In the genomic region with DNA sequence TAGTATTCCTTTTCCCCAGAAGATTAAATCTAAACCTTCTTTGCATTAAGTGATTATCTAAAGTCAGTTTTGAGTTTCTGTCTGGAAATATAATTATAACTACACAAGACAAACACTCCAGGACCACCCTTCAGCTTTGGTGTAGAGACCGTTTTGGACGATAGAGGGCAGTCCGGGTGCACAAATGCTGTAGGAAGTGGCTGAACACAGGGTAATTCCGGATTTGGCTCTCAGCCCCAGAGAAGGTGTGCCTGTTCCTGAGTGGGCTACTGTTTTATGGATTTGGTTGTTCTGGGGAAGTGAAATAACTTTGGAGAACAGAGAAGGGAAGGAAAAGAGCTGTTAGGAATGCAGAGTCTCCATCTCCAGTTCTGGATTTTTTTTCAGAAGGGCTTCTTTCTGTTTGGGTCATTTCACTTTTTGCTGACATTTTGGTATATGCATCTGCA, we compare ENCODE assay signal across 8 cellular contexts. TPM values are rescaled to one million over a fixed set of nuclear protein-coding genes. Genes with fewer than 3 reads are reported as not detected.
DNase-seq lines count a peak whose midpoint lies in the region; ATAC-seq, FAIRE-seq and TF ChIP-seq lines count a peak whose summit lies in the region.

No MANE protein-coding gene starts in this region.

- intact Hi-C loops in CD4-positive, alpha-beta T cell (cut with DNase I, micrococcal nuclease): loop anchor here in 1 of 2 experiments (1.0 kb wide), 1 partner anchor 428 kb away; no protein-coding TSS in a partner anchor

- H4K8ac ChIP-seq in H1 (ENCODE audit: extremely low read depth, insufficient read depth, low read length): no peak overlapping the region

- H3K4me2 ChIP-seq in H1 (ENCODE audit: insufficient read depth in 1 of 2, low read depth in 2 of 2, low read length in 2 of 2): no peak overlapping the region

- CTCF ChIA-PET in CD4-positive, alpha-beta T cell (lab: Charles Lee): interaction anchor here (0.6 to 1.6 kb wide), 10 partner anchors 10 to 45 kb away, joined by 3 to 14 read pairs (median 3); partner anchors contain the start of gene EXT2
- CTCF ChIA-PET in H1 (lab: Charles Lee; ENCODE audit: partially characterized antibody): interaction anchor here (0.6 to 2.2 kb wide), 22 partner anchors 9 to 429 kb away, joined by 3 to 14 read pairs (median 3); no protein-coding TSS in a partner anchor

- H4K5ac ChIP-seq in H1 (ENCODE audit: insufficient read length, low read depth, low read length): no peak overlapping the region

- no peak overlapping the region for H3K4me3 Mint-ChIP-seq in CD4-positive, alpha-beta T cell
- H3K4me3 Mint-ChIP-seq in natural killer cell treated with Interleukin-12 subunit alpha and Interleukin-12 subunit beta and Interleukin-15 and Interleukin-18, amount 100 ng/mL, for 72 hours: no peak overlapping the region

- H2AK5ac ChIP-seq in H1 (ENCODE audit: low read depth, low read length): no peak overlapping the region

- H3K18ac ChIP-seq in H1 (ENCODE audit: extremely low read depth, low read length): no peak overlapping the region

- WGBS in H1 (ENCODE audit: extremely low coverage in 1 of 2, insufficient coverage in 1 of 2, insufficient read length in 1 of 2, insufficient replicate concordance in 2 of 2, low coverage in 1 of 2, low lambda C conversion rate in 2 of 2, missing lambda C conversion rate in 1 of 2), 2 experiments: 17% methylated on average over 4 of the region's 4 CpGs; no CpG with 5 or more reads in 1 of the 2 experiments

- FAIRE-seq in H1 (lab: Jason Lieb, UNC): peak; percentile 68

- no peak overlapping the region for H2BK120ac ChIP-seq in H1 (replicated peaks; ENCODE audit: low read depth, low read length)

- no peaks in the 10 kb centered on the region for H3K27me3 ChIP-seq in CD4-positive, alpha-beta T cell (ENCODE audit: control insufficient read depth, insufficient read depth, low read length)
- H3K27me3 ChIP-seq in H1 (replicated peaks in 1 of 4; ENCODE audit: control insufficient read depth in 3 of 4, extremely low read depth in 1 of 4, insufficient read depth in 3 of 4, low read length in 3 of 4) (peaks cover 0 to 1% (median 0%) of the 10 kb centered on the region in 4 experiments; a peak in 1 of 7 replicates), thoracic aorta (replicated peaks; ENCODE audit: insufficient read depth) (no peaks in the 10 kb centered on the region)

- peak; percentile 71 for TF ChIP-seq CTCF in CD4-positive, alpha-beta T cell (IDR thresholded peaks at IDR 0.05)
- TF ChIP-seq CTCF in H1 (IDR thresholded peaks at IDR 0.05; ENCODE audit: control extremely low read depth in 1 of 3, insufficient read depth in 1 of 3, low read depth in 1 of 3, low read length in 3 of 3): peak; percentile 75 to 81 (median 78)
- peak; percentile 66 for TF ChIP-seq CTCF in thoracic aorta (IDR thresholded peaks at IDR 0.05)

- peaks cover 86% of the 10 kb centered on the region for H3K36me3 Mint-ChIP-seq in CD4-positive, alpha-beta T cell (ENCODE audit: low read depth)
- peaks cover 9% of the 10 kb centered on the region for H3K36me3 Mint-ChIP-seq in natural killer cell treated with Interleukin-12 subunit alpha and Interleukin-12 subunit beta and Interleukin-15 and Interleukin-18, amount 100 ng/mL, for 72 hours

- TF ChIP-seq POLR2A in H1 (IDR thresholded peaks at IDR 0.05; ENCODE audit: control extremely low read depth in 1 of 2, low read depth in 2 of 2, low read length in 2 of 2): no peak

- no peak overlapping the region for H2BK5ac ChIP-seq in H1 (ENCODE audit: low read depth, low read length)

- no peaks in the 10 kb centered on the region; the same call in 1 of the 2 replicates for H3K79me1 ChIP-seq in H1 (ENCODE audit: low read depth, low read length)

- H3K36me3 ChIP-seq in H1 (ENCODE audit: control insufficient read depth in 2 of 4, insufficient read depth in 4 of 4, low read length in 3 of 4) (peaks cover 0 to 11% (median 2%) of the 10 kb centered on the region in 4 experiments; a peak in 4 of 8 replicates), thoracic aorta (peaks cover 14% of the 10 kb centered on the region)

- peak; percentile 82 to 85 for TF ChIP-seq RAD21 in H1 (IDR thresholded peaks at IDR 0.05 in 1 of 2, conservative IDR thresholded peaks at IDR 0.05 in 1 of 2; ENCODE audit: low read depth in 2 of 2, low read length in 2 of 2)

- H3K9me3 ChIP-seq in CD4-positive, alpha-beta T cell (ENCODE audit: control insufficient read depth, low read length): no peaks in the 10 kb centered on the region
- H3K9me3 ChIP-seq in H1 (ENCODE audit: insufficient read depth in 2 of 2, low read depth in 1 of 2, low read length in 1 of 2) (no peaks in the 10 kb centered on the region), thoracic aorta (no peaks in the 10 kb centered on the region)

- H3K4me1 ChIP-seq in H1 (replicated peaks in 1 of 4; ENCODE audit: control insufficient read depth in 3 of 4, insufficient read depth in 4 of 4, low read length in 3 of 4) (peaks cover 0 to 2% (median 0%) of the 10 kb centered on the region in 4 experiments; a peak in 1 of 7 replicates), thoracic aorta (ENCODE audit: control insufficient read depth in 1 of 2, low read depth in 2 of 2) (peaks cover 0 to 7% of the 10 kb centered on the region in 2 donors)

- H3K4me3 ChIP-seq in H1 (ENCODE audit: extremely low read depth in 1 of 4, insufficient read depth in 2 of 4, low read depth in 3 of 4, low read length in 4 of 4) (no peak overlapping the region), thoracic aorta (no peak overlapping the region)

- no peaks in the 10 kb centered on the region for H3K9me3 Mint-ChIP-seq in CD4-positive, alpha-beta T cell
- no peaks in the 10 kb centered on the region for H3K9me3 Mint-ChIP-seq in natural killer cell treated with Interleukin-12 subunit alpha and Interleukin-12 subunit beta and Interleukin-15 and Interleukin-18, amount 100 ng/mL, for 72 hours

- H3K56ac ChIP-seq in H1 (replicated peaks; ENCODE audit: insufficient read length, low read depth, low read length): no peak overlapping the region

- H3K4me1 Mint-ChIP-seq in CD4-positive, alpha-beta T cell (ENCODE audit: low read depth): peaks cover 9% of the 10 kb centered on the region
- H3K4me1 Mint-ChIP-seq in natural killer cell treated with Interleukin-12 subunit alpha and Interleukin-12 subunit beta and Interleukin-15 and Interleukin-18, amount 100 ng/mL, for 72 hours (ENCODE audit: low read depth in 2 of 2): peaks cover 6 to 17% of the 10 kb centered on the region in 2 donors

- H3K9ac ChIP-seq in H1 (replicated peaks in 1 of 4; ENCODE audit: extremely low read depth in 1 of 4, low read depth in 3 of 4, low read length in 3 of 4): no peak overlapping the region

- POLR2A ChIA-PET in CD4-positive, alpha-beta T cell (lab: Charles Lee): no interaction called here
- POLR2A ChIA-PET in H1 (lab: Charles Lee; ENCODE audit: partially characterized antibody): no interaction called here

- H3K23me2 ChIP-seq in H1 (ENCODE audit: low read depth, low read length): no peaks in the 10 kb centered on the region

- peaks cover 0 to 4% of the 10 kb centered on the region in 2 experiments for H4K20me1 ChIP-seq in H1 (replicated peaks in 1 of 2; ENCODE audit: control insufficient read depth in 1 of 2, insufficient read depth in 2 of 2, low read length in 2 of 2)

- no peak overlapping the region for H2BK20ac ChIP-seq in H1 (ENCODE audit: low read length)

- no peak for TF ChIP-seq EP300 in H1 (IDR thresholded peaks at IDR 0.05; ENCODE audit: borderline replicate concordance in 1 of 2, low read depth in 2 of 2, low read length in 2 of 2)

- DNase-seq in CD4-positive, alpha-beta T cell: peak; percentile 9 to 45 (median 33)
- peak; percentile 27 for DNase-seq in NCI-H446 treated with DMSO at 0.1 percent for 48 hours (lab: John Stamatoyannopoulos, UW)
- peak; percentile 58 to 68 for DNase-seq in activated CD4-positive, alpha-beta T cell treated with anti-CD3 and anti-CD28 coated beads, Interleukin-2, amount 50 U/mL, for 48 hours
- peak in 1 of 2 experiments; percentile 71 for DNase-seq in H1 (ENCODE audit: low read depth in 1 of 2, low spot score in 2 of 2)
- DNase-seq in natural killer cell treated with Interleukin-12 subunit alpha and Interleukin-12 subunit beta and Interleukin-15 and Interleukin-18, amount 100 ng/mL, for 72 hours (ENCODE audit: low spot score): peak; percentile 75
- DNase-seq in thoracic aorta (ENCODE audit: low spot score): no peak

- no peak overlapping the region for H2BK15ac ChIP-seq in H1 (ENCODE audit: low read length)

- no peaks in the 10 kb centered on the region for H3K27me3 Mint-ChIP-seq in CD4-positive, alpha-beta T cell
- no peaks in the 10 kb centered on the region for H3K27me3 Mint-ChIP-seq in natural killer cell treated with Interleukin-12 subunit alpha and Interleukin-12 subunit beta and Interleukin-15 and Interleukin-18, amount 100 ng/mL, for 72 hours

- H2AFZ ChIP-seq in H1 (ENCODE audit: low read length): no peak overlapping the region

- no peak overlapping the region for H3K27ac Mint-ChIP-seq in CD4-positive, alpha-beta T cell
- H3K27ac Mint-ChIP-seq in natural killer cell treated with Interleukin-12 subunit alpha and Interleukin-12 subunit beta and Interleukin-15 and Interleukin-18, amount 100 ng/mL, for 72 hours: peak overlapping the region in 1 of 2 donors; percentile 32

- H3K14ac ChIP-seq in H1 (ENCODE audit: insufficient read length): no peak overlapping the region

- no peak overlapping the region for H2BK12ac ChIP-seq in H1 (ENCODE audit: low read depth, low read length)

- H3K4ac ChIP-seq in H1 (replicated peaks; ENCODE audit: insufficient read length, low read depth, low read length): no peak overlapping the region

- H4K91ac ChIP-seq in H1 (replicated peaks; ENCODE audit: insufficient read length, low read length): no peak overlapping the region

- H3K79me2 ChIP-seq in H1 (ENCODE audit: control insufficient read depth in 1 of 2, insufficient read depth in 2 of 2, low read length in 2 of 2): no peaks in the 10 kb centered on the region

- peak; percentile 91 for ATAC-seq in CD4-positive, alpha-beta T cell (ENCODE audit: poor library complexity)
- peak; percentile 86 for ATAC-seq in GM19043 (IDR thresholded peaks at IDR 0.05; ENCODE audit: low read depth, unreplicated experiment)
- peak; percentile 96 for ATAC-seq in HG03159 (IDR thresholded peaks at IDR 0.05; ENCODE audit: unreplicated experiment)
- ATAC-seq in natural killer cell treated with Interleukin-12 subunit alpha and Interleukin-12 subunit beta and Interleukin-15 and Interleukin-18, amount 100 ng/mL, for 72 hours: peak; percentile 84 to 92
- no peak for ATAC-seq in thoracic aorta (ENCODE audit: insufficient number of reproducible peaks, low FRiP score, low read depth)

- no peak overlapping the region for H3K23ac ChIP-seq in H1 (ENCODE audit: insufficient read length)

- H3K27ac ChIP-seq in CD4-positive, alpha-beta T cell (ENCODE audit: low read depth, low read length): no peak overlapping the region
- H3K27ac ChIP-seq in H1 (ENCODE audit: low read depth, low read length): no peak overlapping the region
- H3K27ac ChIP-seq in thoracic aorta: no peak overlapping the region

RNA-seq across cellular contexts. Expression of gene EXT2, which starts 14.8 kb away (rescaled TPM):
- total RNA-seq in CD4-positive, alpha-beta T cell: 10 to 100 TPM; 17.1 to 17.5 TPM
- total RNA-seq in H1 (2021; fragmentation: NEBNext Ultra II Directional; extraction: Animal tissue kit (Norgen Biotek cat#: 25700)): 38.9 and 42.8 TPM in 2 replicates
- 28.6 and 29.8 TPM in 2 replicates for polyA plus RNA-seq in H1 (2011; rRNA removed)
- 36.9 TPM for polyA plus RNA-seq in H1 (2011; cell fraction: cytosol; rRNA removed)
- 44.7 TPM for polyA plus RNA-seq in H1 (2011; cell fraction: nucleus; rRNA removed)
- polyA plus RNA-seq in H1 (2012, experiment 1 of 2): 29.6 to 32.4 TPM (median 30.4 TPM) in 4 replicates
- 23.8 TPM for polyA plus RNA-seq in H1 (2012, experiment 2 of 2)
- 45.1 TPM for polyA plus RNA-seq in H1 (2013, experiment 1 of 2)
- polyA plus RNA-seq in H1 (2013, experiment 2 of 2): 44.1 TPM
- 80.5 and 98.2 TPM in 2 replicates for polyA minus RNA-seq in H1 (2011; rRNA and poly(A)+ RNA removed)
- 24.1 TPM for polyA minus RNA-seq in H1 (2011; cell fraction: cytosol; rRNA and poly(A)+ RNA removed)
- 86.1 TPM for polyA minus RNA-seq in H1 (2011; cell fraction: nucleus; rRNA and poly(A)+ RNA removed)
- 10 to 100 TPM; 41.6 to 45.7 TPM for total RNA-seq in natural killer cell treated with Interleukin-12 subunit alpha and Interleukin-12 subunit beta and Interleukin-15 and Interleukin-18, amount 100 ng/mL, for 72 hours
- 100 to 1,000 TPM in 1 of 2 donors, 10 to 100 TPM in 1; 64.4 to 102 TPM for total RNA-seq in thoracic aorta

RNA-seq across cellular contexts. Expression of gene ACCS, which starts 44.2 kb away (rescaled TPM):
- total RNA-seq in CD4-positive, alpha-beta T cell: 10 to 100 TPM; 17.7 to 18.7 TPM
- 4.3 and 6.0 TPM in 2 replicates for total RNA-seq in H1 (2021; fragmentation: NEBNext Ultra II Directional; extraction: Animal tissue kit (Norgen Biotek cat#: 25700))
- 8.0 and 8.5 TPM in 2 replicates for polyA plus RNA-seq in H1 (2011; rRNA removed)
- polyA plus RNA-seq in H1 (2011; cell fraction: cytosol; rRNA removed): 11.0 TPM
- polyA plus RNA-seq in H1 (2011; cell fraction: nucleus; rRNA removed): 57.1 TPM
- 6.6 to 11.9 TPM (median 8.6 TPM) in 4 replicates for polyA plus RNA-seq in H1 (2012, experiment 1 of 2)
- polyA plus RNA-seq in H1 (2012, experiment 2 of 2): 2.6 TPM
- 5.3 TPM for polyA plus RNA-seq in H1 (2013, experiment 1 of 2)
- polyA plus RNA-seq in H1 (2013, experiment 2 of 2): 2.9 TPM
- polyA minus RNA-seq in H1 (2011; rRNA and poly(A)+ RNA removed): 7.3 and 7.9 TPM in 2 replicates
- polyA minus RNA-seq in H1 (2011; cell fraction: cytosol; rRNA and poly(A)+ RNA removed): 4.5 TPM
- 16.4 TPM for polyA minus RNA-seq in H1 (2011; cell fraction: nucleus; rRNA and poly(A)+ RNA removed)
- 1 to 10 TPM; 3.4 to 5.4 TPM for total RNA-seq in natural killer cell treated with Interleukin-12 subunit alpha and Interleukin-12 subunit beta and Interleukin-15 and Interleukin-18, amount 100 ng/mL, for 72 hours
- total RNA-seq in thoracic aorta: 10 to 100 TPM; 32.3 to 32.6 TPM
